In genomic region chr15:76335129-76335850, GRCh38 we compare ENCODE assay signal across 1 cellular context.
TF ChIP-seq lines count a peak whose summit lies in the region.

No MANE protein-coding gene starts in this region.

TF ChIP-seq in GM12878, 131 proteins besides CTCF, POLR2A, EP300 and RAD21:
- TF ChIP-seq IRF4 (IDR thresholded peaks at IDR 0.05; ENCODE audit: low read depth, low read length) (no peak), BCL11A (IDR thresholded peaks at IDR 0.05; ENCODE audit: low read depth, low read length) (no peak), SMARCA5 (IDR thresholded peaks at IDR 0.05) (no peak), POLR2AphosphoS5 (IDR thresholded peaks at IDR 0.05; ENCODE audit: low read length) (no peak), KDM1A (IDR thresholded peaks at IDR 0.05; ENCODE audit: borderline replicate concordance) (no peak), ESRRA (IDR thresholded peaks at IDR 0.05; ENCODE audit: low read length) (no peak), KAT2A (conservative IDR thresholded peaks at IDR 0.05; ENCODE audit: control insufficient read depth, low read depth, low read length) (no peak), BACH1 (IDR thresholded peaks at IDR 0.05; ENCODE audit: borderline replicate concordance) (no peak), YY1 (IDR thresholded peaks at IDR 0.05; ENCODE audit: low read depth, low read length) (no peak), PBX3 (IDR thresholded peaks at IDR 0.05; ENCODE audit: insufficient replicate concordance, low read depth, low read length) (no peak), MTA3 (IDR thresholded peaks at IDR 0.05; ENCODE audit: borderline replicate concordance, low read length) (no peak), CREM (IDR thresholded peaks at IDR 0.05; ENCODE audit: low read depth) (no peak), ZNF687 (IDR thresholded peaks at IDR 0.05) (no peak), YBX1 (IDR thresholded peaks at IDR 0.05) (no peak), KLF5 (IDR thresholded peaks at IDR 0.05; ENCODE audit: partially characterized antibody) (no peak), CBX3 (IDR thresholded peaks at IDR 0.05; ENCODE audit: borderline replicate concordance, low read depth) (no peak), HDGF (IDR thresholded peaks at IDR 0.05) (no peak), NRF1 (conservative IDR thresholded peaks at IDR 0.05; ENCODE audit: low read depth, low read length) (no peak)
